1 cellular context compared by ENCODE assay signal in the genomic region with DNA sequence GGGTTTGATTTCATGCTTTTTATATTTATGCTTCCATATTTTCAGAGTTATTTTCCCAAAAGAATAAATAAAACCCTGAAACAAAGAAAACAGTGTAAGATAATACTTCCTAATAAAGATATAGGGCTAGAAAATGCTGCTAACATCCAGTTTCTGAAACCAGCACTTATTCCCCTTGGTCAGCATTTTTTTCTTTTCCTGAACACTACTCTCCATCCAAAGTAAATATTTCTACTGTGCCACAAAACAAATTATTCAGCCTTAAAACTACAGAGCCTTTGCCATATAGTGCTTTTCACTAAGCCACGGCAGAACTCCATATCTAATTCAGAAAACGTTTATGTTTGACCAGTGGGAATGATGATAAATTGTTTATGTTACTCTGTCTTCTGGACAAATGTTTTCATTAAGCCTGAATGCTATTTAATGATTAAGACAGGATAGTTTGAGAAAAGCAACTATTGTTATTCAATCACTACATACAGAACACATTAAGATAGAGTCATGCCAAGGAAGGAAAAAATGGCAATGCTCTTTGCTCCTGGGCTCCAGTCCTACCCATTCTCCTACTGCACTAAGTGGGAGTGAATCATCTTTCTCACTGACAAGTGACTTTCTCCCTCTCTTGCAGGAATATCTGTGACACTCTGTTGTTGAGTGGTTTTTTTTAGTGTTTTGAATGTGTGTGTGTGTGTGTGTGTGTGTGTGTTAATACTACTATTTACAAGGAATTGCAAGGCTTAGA.
TF ChIP-seq lines count a peak whose summit lies in the region.

No MANE protein-coding gene starts in this region.

TF ChIP-seq in SK-N-SH, 30 proteins besides CTCF, POLR2A, EP300 and RAD21 (continued from another document):
- TF ChIP-seq, protein P1, sequence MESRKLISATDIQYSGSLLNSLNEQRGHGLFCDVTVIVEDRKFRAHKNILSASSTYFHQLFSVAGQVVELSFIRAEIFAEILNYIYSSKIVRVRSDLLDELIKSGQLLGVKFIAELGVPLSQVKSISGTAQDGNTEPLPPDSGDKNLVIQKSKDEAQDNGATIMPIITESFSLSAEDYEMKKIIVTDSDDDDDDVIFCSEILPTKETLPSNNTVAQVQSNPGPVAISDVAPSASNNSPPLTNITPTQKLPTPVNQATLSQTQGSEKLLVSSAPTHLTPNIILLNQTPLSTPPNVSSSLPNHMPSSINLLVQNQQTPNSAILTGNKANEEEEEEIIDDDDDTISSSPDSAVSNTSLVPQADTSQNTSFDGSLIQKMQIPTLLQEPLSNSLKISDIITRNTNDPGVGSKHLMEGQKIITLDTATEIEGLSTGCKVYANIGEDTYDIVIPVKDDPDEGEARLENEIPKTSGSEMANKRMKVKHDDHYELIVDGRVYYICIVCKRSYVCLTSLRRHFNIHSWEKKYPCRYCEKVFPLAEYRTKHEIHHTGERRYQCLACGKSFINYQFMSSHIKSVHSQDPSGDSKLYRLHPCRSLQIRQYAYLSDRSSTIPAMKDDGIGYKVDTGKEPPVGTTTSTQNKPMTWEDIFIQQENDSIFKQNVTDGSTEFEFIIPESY (IDR thresholded peaks at IDR 0.05; ENCODE audit: borderline replicate concordance, low read depth) = no peak
- TF ChIP-seq, protein P2, sequence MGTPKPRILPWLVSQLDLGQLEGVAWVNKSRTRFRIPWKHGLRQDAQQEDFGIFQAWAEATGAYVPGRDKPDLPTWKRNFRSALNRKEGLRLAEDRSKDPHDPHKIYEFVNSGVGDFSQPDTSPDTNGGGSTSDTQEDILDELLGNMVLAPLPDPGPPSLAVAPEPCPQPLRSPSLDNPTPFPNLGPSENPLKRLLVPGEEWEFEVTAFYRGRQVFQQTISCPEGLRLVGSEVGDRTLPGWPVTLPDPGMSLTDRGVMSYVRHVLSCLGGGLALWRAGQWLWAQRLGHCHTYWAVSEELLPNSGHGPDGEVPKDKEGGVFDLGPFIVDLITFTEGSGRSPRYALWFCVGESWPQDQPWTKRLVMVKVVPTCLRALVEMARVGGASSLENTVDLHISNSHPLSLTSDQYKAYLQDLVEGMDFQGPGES (IDR thresholded peaks at IDR 0.05; ENCODE audit: low read depth, low read length) = no peak
- TF ChIP-seq, protein P3, sequence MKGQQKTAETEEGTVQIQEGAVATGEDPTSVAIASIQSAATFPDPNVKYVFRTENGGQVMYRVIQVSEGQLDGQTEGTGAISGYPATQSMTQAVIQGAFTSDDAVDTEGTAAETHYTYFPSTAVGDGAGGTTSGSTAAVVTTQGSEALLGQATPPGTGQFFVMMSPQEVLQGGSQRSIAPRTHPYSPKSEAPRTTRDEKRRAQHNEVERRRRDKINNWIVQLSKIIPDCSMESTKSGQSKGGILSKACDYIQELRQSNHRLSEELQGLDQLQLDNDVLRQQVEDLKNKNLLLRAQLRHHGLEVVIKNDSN (IDR thresholded peaks at IDR 0.05; ENCODE audit: borderline replicate concordance, low read depth) = no peak
- TF ChIP-seq, protein P4, sequence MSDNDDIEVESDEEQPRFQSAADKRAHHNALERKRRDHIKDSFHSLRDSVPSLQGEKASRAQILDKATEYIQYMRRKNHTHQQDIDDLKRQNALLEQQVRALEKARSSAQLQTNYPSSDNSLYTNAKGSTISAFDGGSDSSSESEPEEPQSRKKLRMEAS (IDR thresholded peaks at IDR 0.05; ENCODE audit: low read depth) = no peak
- no peak for TF ChIP-seq JUND (IDR thresholded peaks at IDR 0.05)
